Comparison of ENCODE assay signal across 29 cellular contexts in genomic region chr6:29770286-29770685, GRCh38. TPM values are rescaled to one million over a fixed set of nuclear protein-coding genes. Genes with fewer than 3 reads are reported as not detected.
DNase-seq lines count a peak whose midpoint lies in the region; ATAC-seq, FAIRE-seq and TF ChIP-seq lines count a peak whose summit lies in the region.
"Had no signal": no experiment of that assay in that cellular context is flagged by ENCODE, and none has a peak within 500 bp of the region (broad histone marks: within the 10 kb centered on the region; RNA-seq: fewer than 3 reads in every experiment).

No MANE protein-coding gene starts in this region.

- TF ChIP-seq RAD21 in H1 (IDR thresholded peaks at IDR 0.05 in 1 of 2, conservative IDR thresholded peaks at IDR 0.05 in 1 of 2; ENCODE audit: low read depth in 2 of 2, low read length in 2 of 2) = no peak

- no peak overlapping the region for H2AFZ ChIP-seq in H1 (ENCODE audit: low read length)

- intact Hi-C loops in activated CD8-positive, alpha-beta T cell treated with anti-CD3 and anti-CD28 coated beads for 36 hours (cut with micrococcal nuclease) = no loop called here

- H3K9me3 Mint-ChIP-seq in activated CD8-positive, alpha-beta T cell treated with anti-CD3 and anti-CD28 coated beads, Interleukin-2, amount 10 ng/mL, durations not matched to agents 7 days and 5 days (ENCODE audit: insufficient read depth) = no peaks in the 10 kb centered on the region
- no peaks in the 10 kb centered on the region for H3K9me3 Mint-ChIP-seq in activated CD8-positive, alpha-beta T cell treated with anti-CD3 and anti-CD28 coated beads for 36 hours
- H3K9me3 Mint-ChIP-seq: CD4-positive, alpha-beta memory T cell; CD8-positive, alpha-beta memory T cell had no signal

- peak overlapping the region; percentile 32; the same call in 1 of the 2 replicates for H2BK12ac ChIP-seq in H1 (ENCODE audit: low read depth, low read length)

- WGBS in H1 (ENCODE audit: extremely low coverage in 1 of 2, insufficient coverage in 1 of 2, insufficient read length in 1 of 2, insufficient replicate concordance in 2 of 2, low coverage in 1 of 2, low lambda C conversion rate in 2 of 2, missing lambda C conversion rate in 1 of 2), 2 experiments = 72% methylated on average over 1 of the region's 1 CpG; no CpG with 5 or more reads in 1 of the 2 experiments

- H2BK120ac ChIP-seq in H1 (replicated peaks; ENCODE audit: low read depth, low read length) = no peak overlapping the region

- no peak overlapping the region for H3K23ac ChIP-seq in H1 (ENCODE audit: insufficient read length)

- TF ChIP-seq EP300 in H1 (IDR thresholded peaks at IDR 0.05; ENCODE audit: borderline replicate concordance in 1 of 2, low read depth in 2 of 2, low read length in 2 of 2) = no peak

- no peak overlapping the region for H4K91ac ChIP-seq in H1 (replicated peaks; ENCODE audit: insufficient read length, low read length)

- no peaks in the 10 kb centered on the region for H3K27me3 ChIP-seq in H1 (replicated peaks in 1 of 4; ENCODE audit: control insufficient read depth in 3 of 4, extremely low read depth in 1 of 4, insufficient read depth in 3 of 4, low read length in 3 of 4)
- H3K27me3 ChIP-seq: BE2C, BLaER1 had no signal

- no peak overlapping the region for H3K27ac Mint-ChIP-seq in activated CD8-positive, alpha-beta T cell treated with anti-CD3 and anti-CD28 coated beads, Interleukin-2, amount 10 ng/mL, durations not matched to agents 7 days and 5 days
- no peak overlapping the region for H3K27ac Mint-ChIP-seq in activated CD8-positive, alpha-beta T cell treated with anti-CD3 and anti-CD28 coated beads for 36 hours
- H3K27ac Mint-ChIP-seq: CD4-positive, alpha-beta memory T cell; CD4-positive, CD25-positive, alpha-beta regulatory T cell; CD8-positive, alpha-beta memory T cell had no signal

- H3K27me3 Mint-ChIP-seq in activated CD8-positive, alpha-beta T cell treated with anti-CD3 and anti-CD28 coated beads, Interleukin-2, amount 10 ng/mL, durations not matched to agents 7 days and 5 days (ENCODE audit: low read depth) = peaks cover 36% of the 10 kb centered on the region
- peaks cover 24% of the 10 kb centered on the region for H3K27me3 Mint-ChIP-seq in activated CD8-positive, alpha-beta T cell treated with anti-CD3 and anti-CD28 coated beads for 36 hours

- no peak overlapping the region for H4K5ac ChIP-seq in H1 (ENCODE audit: insufficient read length, low read depth, low read length)

- H2BK5ac ChIP-seq in H1 (ENCODE audit: low read depth, low read length) = no peak overlapping the region

- no peak overlapping the region for H3K27ac ChIP-seq in H1 (ENCODE audit: low read depth, low read length)
- H3K27ac ChIP-seq: BLaER1 had no signal

- H3K18ac ChIP-seq in H1 (ENCODE audit: extremely low read depth, low read length) = no peak overlapping the region

- H4K20me1 ChIP-seq in H1 (replicated peaks in 1 of 2; ENCODE audit: control insufficient read depth in 1 of 2, insufficient read depth in 2 of 2, low read length in 2 of 2) = no peaks in the 10 kb centered on the region
- H4K20me1 ChIP-seq: BLaER1 had no signal

- H3K4me1 Mint-ChIP-seq in activated CD8-positive, alpha-beta T cell treated with anti-CD3 and anti-CD28 coated beads, Interleukin-2, amount 10 ng/mL, durations not matched to agents 7 days and 5 days (ENCODE audit: low read depth) = no peaks in the 10 kb centered on the region
- no peaks in the 10 kb centered on the region for H3K4me1 Mint-ChIP-seq in activated CD8-positive, alpha-beta T cell treated with anti-CD3 and anti-CD28 coated beads for 36 hours (ENCODE audit: low read depth)
- H3K4me1 Mint-ChIP-seq: CD4-positive, alpha-beta memory T cell; CD4-positive, CD25-positive, alpha-beta regulatory T cell; CD8-positive, alpha-beta memory T cell had no signal

- no peaks in the 10 kb centered on the region for H3K4me1 ChIP-seq in H1 (replicated peaks in 1 of 4; ENCODE audit: control insufficient read depth in 3 of 4, insufficient read depth in 4 of 4, low read length in 3 of 4)
- H3K4me1 ChIP-seq: BE2C, BLaER1 had no signal

- H3K23me2 ChIP-seq in H1 (ENCODE audit: low read depth, low read length) = no peaks in the 10 kb centered on the region

- H4K8ac ChIP-seq in H1 (ENCODE audit: extremely low read depth, insufficient read depth, low read length) = no peak overlapping the region

- no peak overlapping the region for H3K14ac ChIP-seq in H1 (ENCODE audit: insufficient read length)

- H3K4me3 ChIP-seq in H1 (ENCODE audit: extremely low read depth in 1 of 4, insufficient read depth in 2 of 4, low read depth in 3 of 4, low read length in 4 of 4) = no peak overlapping the region
- H3K4me3 ChIP-seq: BLaER1 had no signal

- no peak overlapping the region for H2BK20ac ChIP-seq in H1 (ENCODE audit: low read length)

- no peak for FAIRE-seq in H1 (lab: Jason Lieb, UNC)
- FAIRE-seq: A204.1, GM12891, GM19239 had no signal

- no peak for TF ChIP-seq POLR2A in H1 (IDR thresholded peaks at IDR 0.05; ENCODE audit: control extremely low read depth in 1 of 2, low read depth in 2 of 2, low read length in 2 of 2)

- no peak overlapping the region for H2AK5ac ChIP-seq in H1 (ENCODE audit: low read depth, low read length)

- H3K79me2 ChIP-seq in H1 (ENCODE audit: control insufficient read depth in 1 of 2, insufficient read depth in 2 of 2, low read length in 2 of 2) = no peaks in the 10 kb centered on the region

- H3K4ac ChIP-seq in H1 (replicated peaks; ENCODE audit: insufficient read length, low read depth, low read length) = no peak overlapping the region

- no peak for TF ChIP-seq CTCF in activated CD8-positive, alpha-beta T cell treated with anti-CD3 and anti-CD28 coated beads for 36 hours (IDR thresholded peaks at IDR 0.05)
- no peak for TF ChIP-seq CTCF in H1 (IDR thresholded peaks at IDR 0.05; ENCODE audit: control extremely low read depth in 1 of 3, insufficient read depth in 1 of 3, low read depth in 1 of 3, low read length in 3 of 3)

- H3K79me1 ChIP-seq in H1 (ENCODE audit: low read depth, low read length) = no peaks in the 10 kb centered on the region

- no peak for ATAC-seq in activated CD8-positive, alpha-beta T cell treated with anti-CD3 and anti-CD28 coated beads, Interleukin-2, amount 10 ng/mL, durations not matched to agents 7 days and 5 days
- ATAC-seq in activated CD8-positive, alpha-beta T cell treated with anti-CD3 and anti-CD28 coated beads for 36 hours = no peak
- ATAC-seq in GM21390 (IDR thresholded peaks at IDR 0.05; ENCODE audit: unreplicated experiment) = no peak

- no peak overlapping the region for H3K4me2 ChIP-seq in H1 (ENCODE audit: insufficient read depth in 1 of 2, low read depth in 2 of 2, low read length in 2 of 2)
- H3K4me2 ChIP-seq: BLaER1 had no signal

- no peaks in the 10 kb centered on the region; a peak in 1 of 8 replicates for H3K36me3 ChIP-seq in H1 (ENCODE audit: control insufficient read depth in 2 of 4, insufficient read depth in 4 of 4, low read length in 3 of 4)
- H3K36me3 ChIP-seq: BE2C, BLaER1 had no signal

- POLR2A ChIA-PET in activated CD8-positive, alpha-beta T cell treated with anti-CD3 and anti-CD28 coated beads, Interleukin-2, amount 10 ng/mL, durations not matched to agents 7 days and 5 days (lab: Charles Lee) = no interaction called here
- POLR2A ChIA-PET in activated CD8-positive, alpha-beta T cell treated with anti-CD3 and anti-CD28 coated beads for 36 hours (lab: Charles Lee) = interaction anchor here (0.8 kb wide), 1 partner anchor 12 kb away, joined by 3 read pairs; no protein-coding TSS in a partner anchor
- POLR2A ChIA-PET in H1 (lab: Charles Lee; ENCODE audit: partially characterized antibody) = interaction anchor here (1.3 to 3.3 kb wide), 2 partner anchors 10 kb away, joined by 3 to 10 read pairs; no protein-coding TSS in a partner anchor

- no peak overlapping the region for H2BK15ac ChIP-seq in H1 (ENCODE audit: low read length)

- no peak overlapping the region for H3K9ac ChIP-seq in H1 (replicated peaks in 1 of 4; ENCODE audit: extremely low read depth in 1 of 4, low read depth in 3 of 4, low read length in 3 of 4)
- H3K9ac ChIP-seq: BLaER1 had no signal

- H3K56ac ChIP-seq in H1 (replicated peaks; ENCODE audit: insufficient read length, low read depth, low read length) = no peak overlapping the region

- peak; percentile 12 for DNase-seq in activated CD8-positive, alpha-beta T cell treated with anti-CD3 and anti-CD28 coated beads, Interleukin-2, amount 10 ng/mL, durations not matched to agents 7 days and 5 days
- DNase-seq in activated CD8-positive, alpha-beta T cell treated with anti-CD3 and anti-CD28 coated beads for 36 hours = no peak
- DNase-seq in H1 (ENCODE audit: low read depth in 1 of 2, low spot score in 2 of 2) (no peak), GF-D8 (lab: John Stamatoyannopoulos, UW) (no peak)
- DNase-seq: 8988T; ACHN; BE2C; C1 segment of cervical spinal cord; CD4-positive, alpha-beta memory T cell; CD4-positive, CD25-positive, alpha-beta regulatory T cell; CD8-positive, alpha-beta memory T cell; COR-L47; DMS 273 treated with DMSO at 0.1 percent for 48 hours; DMS153; DMS53; DMS79; DND-41; EL; GDM1 had no signal

- H3K4me3 Mint-ChIP-seq in activated CD8-positive, alpha-beta T cell treated with anti-CD3 and anti-CD28 coated beads, Interleukin-2, amount 10 ng/mL, durations not matched to agents 7 days and 5 days = no peak overlapping the region
- no peak overlapping the region for H3K4me3 Mint-ChIP-seq in activated CD8-positive, alpha-beta T cell treated with anti-CD3 and anti-CD28 coated beads for 36 hours
- H3K4me3 Mint-ChIP-seq: CD14-positive monocyte; CD4-positive, alpha-beta memory T cell; CD4-positive, CD25-positive, alpha-beta regulatory T cell; CD8-positive, alpha-beta memory T cell had no signal

- no peaks in the 10 kb centered on the region for H3K36me3 Mint-ChIP-seq in activated CD8-positive, alpha-beta T cell treated with anti-CD3 and anti-CD28 coated beads, Interleukin-2, amount 10 ng/mL, durations not matched to agents 7 days and 5 days (ENCODE audit: low read depth)
- H3K36me3 Mint-ChIP-seq in activated CD8-positive, alpha-beta T cell treated with anti-CD3 and anti-CD28 coated beads for 36 hours (ENCODE audit: low read depth) = no peaks in the 10 kb centered on the region
- H3K36me3 Mint-ChIP-seq: CD14-positive monocyte; CD4-positive, alpha-beta memory T cell; CD4-positive, CD25-positive, alpha-beta regulatory T cell; CD8-positive, alpha-beta memory T cell had no signal

- no peaks in the 10 kb centered on the region for H3K9me3 ChIP-seq in H1 (ENCODE audit: insufficient read depth in 2 of 2, low read depth in 1 of 2, low read length in 1 of 2)
- H3K9me3 ChIP-seq: BE2C, BLaER1 had no signal

- CTCF ChIA-PET in activated CD8-positive, alpha-beta T cell treated with anti-CD3 and anti-CD28 coated beads, Interleukin-2, amount 10 ng/mL, durations not matched to agents 7 days and 5 days (lab: Charles Lee) = no interaction called here
- CTCF ChIA-PET in activated CD8-positive, alpha-beta T cell treated with anti-CD3 and anti-CD28 coated beads for 36 hours (lab: Charles Lee) = no interaction called here
- CTCF ChIA-PET in H1 (lab: Charles Lee; ENCODE audit: partially characterized antibody) = interaction anchor here (0.6 to 1.6 kb wide), 6 partner anchors 9 to 64 kb away, joined by 3 to 5 read pairs (median 4); no protein-coding TSS in a partner anchor

RNA-seq across cellular contexts. Expression of gene HLA-F, which starts 47.1 kb away (rescaled TPM):
- total RNA-seq in activated CD8-positive, alpha-beta T cell treated with anti-CD3 and anti-CD28 coated beads, Interleukin-2, amount 10 ng/mL, durations not matched to agents 7 days and 5 days = 100 to 1,000 TPM; 170 to 181 TPM
- total RNA-seq in activated CD8-positive, alpha-beta T cell treated with anti-CD3 and anti-CD28 coated beads for 36 hours = 100 to 1,000 TPM; 172 TPM
- 6.5 and 9.6 TPM in 2 replicates for total RNA-seq in H1 (2021; fragmentation: NEBNext Ultra II Directional; extraction: Animal tissue kit (Norgen Biotek cat#: 25700))
- 8.9 and 11.7 TPM in 2 replicates for polyA plus RNA-seq in H1 (2011; rRNA removed)
- polyA plus RNA-seq in H1 (2011; cell fraction: cytosol; rRNA removed) = 13.2 TPM
- 32.8 TPM for polyA plus RNA-seq in H1 (2011; cell fraction: nucleus; rRNA removed)
- 7.1 to 15.9 TPM (median 12.2 TPM) in 4 replicates for polyA plus RNA-seq in H1 (2012, experiment 1 of 2)
- polyA plus RNA-seq in H1 (2012, experiment 2 of 2) = 9.8 TPM
- 21.2 TPM for polyA plus RNA-seq in H1 (2013, experiment 1 of 2)
- 21.4 TPM for polyA plus RNA-seq in H1 (2013, experiment 2 of 2)
- 3.5 and 4.5 TPM in 2 replicates for polyA minus RNA-seq in H1 (2011; rRNA and poly(A)+ RNA removed)
- not detected for polyA minus RNA-seq in H1 (2011; cell fraction: cytosol; rRNA and poly(A)+ RNA removed)
- 7.2 TPM for polyA minus RNA-seq in H1 (2011; cell fraction: nucleus; rRNA and poly(A)+ RNA removed)
- total RNA-seq: A673, G401 had no signal

RNA-seq across cellular contexts. Expression of gene HLA-G, which starts 57.3 kb away (rescaled TPM):
- 1 to 10 TPM; 2.9 to 4.6 TPM for total RNA-seq in activated CD8-positive, alpha-beta T cell treated with anti-CD3 and anti-CD28 coated beads, Interleukin-2, amount 10 ng/mL, durations not matched to agents 7 days and 5 days
- total RNA-seq in activated CD8-positive, alpha-beta T cell treated with anti-CD3 and anti-CD28 coated beads for 36 hours = 1 to 10 TPM; 3.0 to 3.8 TPM
- 4.4 and 4.8 TPM in 2 replicates for total RNA-seq in H1 (2021; fragmentation: NEBNext Ultra II Directional; extraction: Animal tissue kit (Norgen Biotek cat#: 25700))
- polyA plus RNA-seq in H1 (2011; rRNA removed) = 3.2 and 4.2 TPM in 2 replicates
- 4.9 TPM for polyA plus RNA-seq in H1 (2011; cell fraction: cytosol; rRNA removed)
- 7.8 TPM for polyA plus RNA-seq in H1 (2011; cell fraction: nucleus; rRNA removed)
- 2.1 to 4.4 TPM (median 2.9 TPM) in 4 replicates for polyA plus RNA-seq in H1 (2012, experiment 1 of 2)
- 3.6 TPM for polyA plus RNA-seq in H1 (2012, experiment 2 of 2)
- polyA plus RNA-seq in H1 (2013, experiment 1 of 2) = 6.4 TPM
- polyA plus RNA-seq in H1 (2013, experiment 2 of 2) = 5.8 TPM
- 0.93 and 0.98 TPM in 2 replicates for polyA minus RNA-seq in H1 (2011; rRNA and poly(A)+ RNA removed)
- polyA minus RNA-seq in H1 (2011; cell fraction: cytosol; rRNA and poly(A)+ RNA removed) = 0.88 TPM
- 1.9 TPM for polyA minus RNA-seq in H1 (2011; cell fraction: nucleus; rRNA and poly(A)+ RNA removed)
- total RNA-seq: A673, Daoy, G401 had no signal
- polyA plus RNA-seq: AG04450 had no signal

Comparison
In these comparisons a context has a peak if more than half of its experiments do, and no peak if none do; other contexts are left out.
1. RNA of gene HLA-F, which starts 47.1 kb away (total RNA-seq): 170 to 181 TPM in activated CD8-positive, alpha-beta T cell treated with anti-CD3 and anti-CD28 coated beads, Interleukin-2, amount 10 ng/mL, durations not matched to agents 7 days and 5 days and 172 TPM in activated CD8-positive, alpha-beta T cell treated with anti-CD3 and anti-CD28 coated beads for 36 hours; 6.5 to 9.6 TPM in H1; every median in the first group is over 10 times any median in the second.